13 cellular contexts compared by ENCODE assay signal in genomic region chr3:142040941-142041575, GRCh38.
"Had no signal": no experiment of that assay in that cellular context is flagged by ENCODE, and none has a peak within 500 bp of the region (broad histone marks: within the 10 kb centered on the region; RNA-seq: fewer than 3 reads in every experiment).

No MANE protein-coding gene starts in this region.

- H3K4me3 ChIP-seq: gastroesophageal sphincter, neural progenitor cell, ovary had no signal

- H3K9ac ChIP-seq: neural progenitor cell had no signal

- H3K27me3 ChIP-seq: gastroesophageal sphincter, neural progenitor cell, ovary had no signal

- H2AFZ ChIP-seq: neural progenitor cell had no signal

- ATAC-seq: activated CD8-positive, alpha-beta T cell treated with anti-CD3 and anti-CD28 coated beads, Interleukin-2, amount 10 ng/mL, durations not matched to agents 7 days and 5 days; activated T-helper 17 cell treated with anti-CD3 and anti-CD28 coated beads, Interleukin-2, amount 50 U/mL, for 72 hours; gastroesophageal sphincter; WTC11 had no signal

- H3K4me2 ChIP-seq: neural progenitor cell had no signal

- H3K9me3 ChIP-seq: gastroesophageal sphincter, ovary had no signal

- H3K27ac ChIP-seq: epithelial cell of prostate, gastroesophageal sphincter, neural progenitor cell, ovary had no signal

- H3K36me3 ChIP-seq: neural progenitor cell, ovary had no signal

- H3K4me1 ChIP-seq: gastroesophageal sphincter had no signal

- DNase-seq: activated CD4-positive, alpha-beta T cell treated with anti-CD3 and anti-CD28 coated beads for 48 hours; activated CD8-positive, alpha-beta T cell treated with anti-CD3 and anti-CD28 coated beads, Interleukin-2, amount 10 ng/mL, durations not matched to agents 7 days and 5 days; activated naive CD4-positive, alpha-beta T cell treated with anti-CD3 and anti-CD28 coated beads, Interleukin-2, amount 10 ng/mL, durations not matched to agents 7 days and 5 days; central memory CD4-positive, alpha-beta T cell; cortex of kidney; effector memory CD4-positive, alpha-beta T cell; ovary; retina had no signal
